In genomic region chr17:64732336-64733006, GRCh38 we compare ENCODE assay signal across 1 cellular context.
A peak's percentile ranks its signal among the peaks of the same experiment; 100 is the strongest.
TF ChIP-seq lines count a peak whose summit lies in the region.

No MANE protein-coding gene starts in this region.

TF ChIP-seq in endothelial cell of umbilical vein, 7 proteins besides CTCF, POLR2A, EP300 and RAD21:
- peak; percentile 64 for TF ChIP-seq FOS (IDR thresholded peaks at IDR 0.05; ENCODE audit: borderline replicate concordance, insufficient read depth, low read length)
- TF ChIP-seq POLR2AphosphoS5 (IDR thresholded peaks at IDR 0.05; ENCODE audit: insufficient read depth, low read depth, low read length) = peak; percentile 75
- TF ChIP-seq MAX (IDR thresholded peaks at IDR 0.05; ENCODE audit: insufficient read depth, insufficient read length) = no peak
- peak; percentile 45 for TF ChIP-seq JUN (IDR thresholded peaks at IDR 0.05; ENCODE audit: borderline replicate concordance, insufficient read depth, insufficient read length, low read depth)
- peak; percentile 88 for TF ChIP-seq GATA2 (IDR thresholded peaks at IDR 0.05; ENCODE audit: insufficient read depth, insufficient read length, low read depth, low read length)
